In the genomic region with DNA sequence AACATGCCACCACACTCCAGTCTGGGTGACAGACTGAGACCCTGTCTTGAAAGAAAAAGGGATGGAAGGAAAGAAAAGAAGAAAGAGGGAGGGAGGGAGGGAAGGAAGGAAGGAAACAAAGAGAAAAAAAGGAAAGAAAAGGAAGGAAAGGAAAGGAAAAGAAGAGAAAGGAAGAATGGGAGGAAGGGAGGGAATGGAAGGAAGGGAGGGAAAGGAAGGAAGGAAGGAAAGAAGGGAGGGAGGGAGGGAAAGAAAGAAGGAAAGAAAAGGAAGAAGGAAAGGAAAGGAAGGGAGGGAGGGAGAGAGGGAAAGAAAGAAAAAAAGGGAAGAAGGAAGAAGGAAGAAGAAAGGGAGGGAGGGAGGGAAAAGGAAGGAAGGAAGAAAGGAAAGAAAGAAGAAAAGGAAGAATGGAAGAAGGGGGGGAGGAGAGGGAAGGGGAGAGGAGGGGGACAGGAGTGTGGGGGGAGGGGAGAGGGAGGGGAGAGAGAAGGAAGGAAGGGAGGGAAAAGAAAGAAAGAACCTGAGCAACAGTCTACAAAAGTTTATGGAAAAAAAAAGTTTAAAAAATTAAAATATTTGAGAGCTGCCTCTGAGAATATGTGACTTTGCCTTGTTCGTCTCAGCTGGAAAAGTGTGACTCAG, we compare ENCODE assay signal across 3 cellular contexts.
A peak's percentile ranks its signal among the peaks of the same experiment; 100 is the strongest.
TF ChIP-seq lines count a peak whose summit lies in the region.

No MANE protein-coding gene starts in this region.

TF ChIP-seq in SK-N-SH, 30 proteins besides CTCF, POLR2A, EP300 and RAD21:
- TF ChIP-seq, protein P1, sequence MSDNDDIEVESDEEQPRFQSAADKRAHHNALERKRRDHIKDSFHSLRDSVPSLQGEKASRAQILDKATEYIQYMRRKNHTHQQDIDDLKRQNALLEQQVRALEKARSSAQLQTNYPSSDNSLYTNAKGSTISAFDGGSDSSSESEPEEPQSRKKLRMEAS (IDR thresholded peaks at IDR 0.05; ENCODE audit: low read depth) = no peak
- no peak for TF ChIP-seq MEF2A (IDR thresholded peaks at IDR 0.05; ENCODE audit: borderline replicate concordance, low read depth)
- peak; percentile 82; the same call in 1 of the 2 replicates for TF ChIP-seq SIN3A (IDR thresholded peaks at IDR 0.05; ENCODE audit: borderline replicate concordance, low read depth, low read length)

TF ChIP-seq in SK-N-SH treated with all-trans-retinoic acid at 6 μM for 48 hours, 23 proteins besides CTCF, POLR2A, EP300 and RAD21:
- TF ChIP-seq ZNF565 (CRISPR knock-in tag; conservative IDR thresholded peaks at IDR 0.05; ENCODE audit: low read depth) (no peak), TCF4 (CRISPR knock-in tag; IDR thresholded peaks at IDR 0.05; ENCODE audit: borderline replicate concordance) (no peak), BACH2 (CRISPR knock-in tag; IDR thresholded peaks at IDR 0.05; ENCODE audit: borderline replicate concordance) (no peak), ZC3H10 (CRISPR knock-in tag; IDR thresholded peaks at IDR 0.05) (no peak), ZNF8 (CRISPR knock-in tag; IDR thresholded peaks at IDR 0.05) (no peak), OSR1 (CRISPR knock-in tag; IDR thresholded peaks at IDR 0.05) (no peak), ZFP3 (CRISPR knock-in tag; IDR thresholded peaks at IDR 0.05) (no peak)
- TF ChIP-seq, protein P2, sequence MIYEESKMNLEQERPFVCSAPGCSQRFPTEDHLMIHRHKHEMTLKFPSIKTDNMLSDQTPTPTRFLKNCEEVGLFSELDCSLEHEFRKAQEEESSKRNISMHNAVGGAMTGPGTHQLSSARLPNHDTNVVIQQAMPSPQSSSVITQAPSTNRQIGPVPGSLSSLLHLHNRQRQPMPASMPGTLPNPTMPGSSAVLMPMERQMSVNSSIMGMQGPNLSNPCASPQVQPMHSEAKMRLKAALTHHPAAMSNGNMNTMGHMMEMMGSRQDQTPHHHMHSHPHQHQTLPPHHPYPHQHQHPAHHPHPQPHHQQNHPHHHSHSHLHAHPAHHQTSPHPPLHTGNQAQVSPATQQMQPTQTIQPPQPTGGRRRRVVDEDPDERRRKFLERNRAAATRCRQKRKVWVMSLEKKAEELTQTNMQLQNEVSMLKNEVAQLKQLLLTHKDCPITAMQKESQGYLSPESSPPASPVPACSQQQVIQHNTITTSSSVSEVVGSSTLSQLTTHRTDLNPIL (CRISPR knock-in tag; IDR thresholded peaks at IDR 0.05; ENCODE audit: low read depth) = no peak
- TF ChIP-seq, protein P3, sequence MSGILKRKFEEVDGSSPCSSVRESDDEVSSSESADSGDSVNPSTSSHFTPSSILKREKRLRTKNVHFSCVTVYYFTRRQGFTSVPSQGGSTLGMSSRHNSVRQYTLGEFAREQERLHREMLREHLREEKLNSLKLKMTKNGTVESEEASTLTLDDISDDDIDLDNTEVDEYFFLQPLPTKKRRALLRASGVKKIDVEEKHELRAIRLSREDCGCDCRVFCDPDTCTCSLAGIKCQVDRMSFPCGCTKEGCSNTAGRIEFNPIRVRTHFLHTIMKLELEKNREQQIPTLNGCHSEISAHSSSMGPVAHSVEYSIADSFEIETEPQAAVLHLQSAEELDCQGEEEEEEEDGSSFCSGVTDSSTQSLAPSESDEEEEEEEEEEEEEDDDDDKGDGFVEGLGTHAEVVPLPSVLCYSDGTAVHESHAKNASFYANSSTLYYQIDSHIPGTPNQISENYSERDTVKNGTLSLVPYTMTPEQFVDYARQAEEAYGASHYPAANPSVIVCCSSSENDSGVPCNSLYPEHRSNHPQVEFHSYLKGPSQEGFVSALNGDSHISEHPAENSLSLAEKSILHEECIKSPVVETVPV (CRISPR knock-in tag; IDR thresholded peaks at IDR 0.05) = no peak
- TF ChIP-seq, protein P4, sequence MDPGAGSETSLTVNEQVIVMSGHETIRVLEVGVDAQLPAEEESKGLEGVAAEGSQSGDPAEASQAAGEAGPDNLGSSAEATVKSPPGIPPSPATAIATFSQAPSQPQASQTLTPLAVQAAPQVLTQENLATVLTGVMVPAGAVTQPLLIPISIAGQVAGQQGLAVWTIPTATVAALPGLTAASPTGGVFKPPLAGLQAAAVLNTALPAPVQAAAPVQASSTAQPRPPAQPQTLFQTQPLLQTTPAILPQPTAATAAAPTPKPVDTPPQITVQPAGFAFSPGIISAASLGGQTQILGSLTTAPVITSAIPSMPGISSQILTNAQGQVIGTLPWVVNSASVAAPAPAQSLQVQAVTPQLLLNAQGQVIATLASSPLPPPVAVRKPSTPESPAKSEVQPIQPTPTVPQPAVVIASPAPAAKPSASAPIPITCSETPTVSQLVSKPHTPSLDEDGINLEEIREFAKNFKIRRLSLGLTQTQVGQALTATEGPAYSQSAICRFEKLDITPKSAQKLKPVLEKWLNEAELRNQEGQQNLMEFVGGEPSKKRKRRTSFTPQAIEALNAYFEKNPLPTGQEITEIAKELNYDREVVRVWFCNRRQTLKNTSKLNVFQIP (CRISPR knock-in tag; IDR thresholded peaks at IDR 0.05; ENCODE audit: borderline replicate concordance, low read depth) = no peak
- TF ChIP-seq, protein P5, sequence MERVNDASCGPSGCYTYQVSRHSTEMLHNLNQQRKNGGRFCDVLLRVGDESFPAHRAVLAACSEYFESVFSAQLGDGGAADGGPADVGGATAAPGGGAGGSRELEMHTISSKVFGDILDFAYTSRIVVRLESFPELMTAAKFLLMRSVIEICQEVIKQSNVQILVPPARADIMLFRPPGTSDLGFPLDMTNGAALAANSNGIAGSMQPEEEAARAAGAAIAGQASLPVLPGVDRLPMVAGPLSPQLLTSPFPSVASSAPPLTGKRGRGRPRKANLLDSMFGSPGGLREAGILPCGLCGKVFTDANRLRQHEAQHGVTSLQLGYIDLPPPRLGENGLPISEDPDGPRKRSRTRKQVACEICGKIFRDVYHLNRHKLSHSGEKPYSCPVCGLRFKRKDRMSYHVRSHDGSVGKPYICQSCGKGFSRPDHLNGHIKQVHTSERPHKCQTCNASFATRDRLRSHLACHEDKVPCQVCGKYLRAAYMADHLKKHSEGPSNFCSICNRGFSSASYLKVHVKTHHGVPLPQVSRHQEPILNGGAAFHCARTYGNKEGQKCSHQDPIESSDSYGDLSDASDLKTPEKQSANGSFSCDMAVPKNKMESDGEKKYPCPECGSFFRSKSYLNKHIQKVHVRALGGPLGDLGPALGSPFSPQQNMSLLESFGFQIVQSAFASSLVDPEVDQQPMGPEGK (CRISPR knock-in tag; IDR thresholded peaks at IDR 0.05; ENCODE audit: borderline replicate concordance) = no peak

TF ChIP-seq in HepG2, 621 proteins besides CTCF, POLR2A, EP300 and RAD21:
- TF ChIP-seq NFIB (CRISPR knock-in tag; IDR thresholded peaks at IDR 0.05; ENCODE audit: borderline replicate concordance) (no peak), ZNF556 (CRISPR knock-in tag; IDR thresholded peaks at IDR 0.05; ENCODE audit: borderline replicate concordance) (no peak), KDM5B (CRISPR knock-in tag; IDR thresholded peaks at IDR 0.05; ENCODE audit: borderline replicate concordance) (no peak), HNRNPK (IDR thresholded peaks at IDR 0.05; ENCODE audit: low read depth, low read length, poor library complexity, severe bottlenecking) (peak; percentile 83), JUND (CRISPR knock-in tag; IDR thresholded peaks at IDR 0.05) (0 out of 2 replicates have a peak, but pooled peaks have one; percentile 44), ZNF431 (CRISPR knock-in tag; IDR thresholded peaks at IDR 0.05; ENCODE audit: borderline replicate concordance, low read depth) (no peak)
- TF ChIP-seq, protein P6, sequence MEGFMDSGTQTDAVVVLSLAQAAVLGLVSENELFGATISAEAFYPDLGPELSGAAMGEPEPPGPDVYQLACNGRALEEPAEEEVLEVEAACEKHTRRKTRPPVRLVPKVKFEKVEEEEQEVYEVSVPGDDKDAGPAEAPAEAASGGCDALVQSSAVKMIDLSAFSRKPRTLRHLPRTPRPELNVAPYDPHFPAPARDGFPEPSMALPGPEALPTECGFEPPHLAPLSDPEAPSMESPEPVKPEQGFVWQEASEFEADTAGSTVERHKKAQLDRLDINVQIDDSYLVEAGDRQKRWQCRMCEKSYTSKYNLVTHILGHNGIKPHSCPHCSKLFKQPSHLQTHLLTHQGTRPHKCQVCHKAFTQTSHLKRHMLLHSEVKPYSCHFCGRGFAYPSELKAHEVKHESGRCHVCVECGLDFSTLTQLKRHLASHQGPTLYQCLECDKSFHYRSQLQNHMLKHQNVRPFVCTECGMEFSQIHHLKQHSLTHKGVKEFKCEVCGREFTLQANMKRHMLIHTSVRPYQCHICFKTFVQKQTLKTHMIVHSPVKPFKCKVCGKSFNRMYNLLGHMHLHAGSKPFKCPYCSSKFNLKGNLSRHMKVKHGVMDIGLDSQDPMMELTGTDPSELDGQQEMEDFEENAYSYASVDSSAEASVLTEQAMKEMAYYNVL (CRISPR knock-in tag; IDR thresholded peaks at IDR 0.05; ENCODE audit: borderline replicate concordance) = 0 out of 2 replicates have a peak, but pooled peaks have one; percentile 21
